ENCODE assay signal across 9 cellular contexts in genomic region chr17:75549246-75550138, GRCh38. TPM values are rescaled to one million over a fixed set of nuclear protein-coding genes. Genes with fewer than 3 reads are reported as not detected.
DNase-seq lines count a peak whose midpoint lies in the region; ATAC-seq and TF ChIP-seq lines count a peak whose summit lies in the region.
"Had no signal": no experiment of that assay in that cellular context is flagged by ENCODE, and none has a peak within 500 bp of the region (broad histone marks: within the 10 kb centered on the region; RNA-seq: fewer than 3 reads in every experiment).

No MANE protein-coding gene starts in this region.

- H4K5ac ChIP-seq in mesendoderm (ENCODE audit: low read length), result no peak overlapping the region

- H3K79me1 ChIP-seq in mesendoderm (ENCODE audit: low read length), result peaks cover 1% of the 10 kb centered on the region

- no peaks in the 10 kb centered on the region for H3K27me3 ChIP-seq in Caco-2 (replicated peaks; ENCODE audit: control insufficient read depth, insufficient read depth, low read length)
- H3K27me3 ChIP-seq in mesendoderm (ENCODE audit: insufficient read depth, low read length, poor library complexity), result no peaks in the 10 kb centered on the region
- H3K27me3 ChIP-seq: BLaER1 treated with 17β-estradiol and CSF1 and Interleukin-3, amounts not matched to agents 10 nM and 100 nM had no signal

- no CpG with 5 or more reads among the region's 22 CpGs for WGBS in mesendoderm (ENCODE audit: extremely low coverage, insufficient coverage, low lambda C conversion rate)

- peaks cover 74% of the 10 kb centered on the region for H3K36me3 Mint-ChIP-seq in Caco-2 (ENCODE audit: insufficient read depth, unreplicated experiment)

- peak overlapping the region; percentile 91 for H3K56ac ChIP-seq in mesendoderm (ENCODE audit: low read length)

- CTCF ChIA-PET in Caco-2 (lab: Charles Lee), result interaction anchor here (0.7 kb wide), 1 partner anchor 37 kb away, joined by 10 read pairs; no protein-coding TSS in a partner anchor

- H3K9ac ChIP-seq in mesendoderm (ENCODE audit: low read length), result peak overlapping the region; percentile 84
- H3K9ac ChIP-seq: BLaER1 treated with 17β-estradiol and CSF1 and Interleukin-3, amounts not matched to agents 10 nM and 100 nM had no signal

- H3K9me3 ChIP-seq in Caco-2, result no peaks in the 10 kb centered on the region
- H3K9me3 ChIP-seq: BLaER1 treated with 17β-estradiol and CSF1 and Interleukin-3, amounts not matched to agents 10 nM and 100 nM had no signal

- H3K9me3 Mint-ChIP-seq in Caco-2 (ENCODE audit: unreplicated experiment), result no peaks in the 10 kb centered on the region

- peak overlapping the region; percentile 82 for H2AK5ac ChIP-seq in mesendoderm (ENCODE audit: low read length)

- in situ Hi-C loops in T47D (cut with HindIII; ENCODE audit: low pct_unique_long_range_greater_than_20kb, low sequenced_read_pairs), result no loop called here

- BruUV-seq in Caco-2 (replicated peaks; lab: Mats Ljungman, UMichigan), result no TSS peak

- H3K4me3 ChIP-seq in Caco-2 (ENCODE audit: low read depth, low read length) (no peak overlapping the region), mesendoderm (ENCODE audit: low read length) (peak overlapping the region; percentile 24)
- H3K4me3 ChIP-seq: BLaER1 treated with 17β-estradiol and CSF1 and Interleukin-3, amounts not matched to agents 10 nM and 100 nM had no signal

- no peak overlapping the region for H2BK15ac ChIP-seq in mesendoderm (replicated peaks; ENCODE audit: low read depth)

- H3K79me2 ChIP-seq in mesendoderm (ENCODE audit: control insufficient read depth, insufficient read depth, low read length), result no peaks in the 10 kb centered on the region

- no peak for ATAC-seq in HG02588 (IDR thresholded peaks at IDR 0.05; ENCODE audit: unreplicated experiment)
- ATAC-seq in HG02763 (IDR thresholded peaks at IDR 0.05; ENCODE audit: unreplicated experiment), result no peak
- no peak for ATAC-seq in GM21619 (IDR thresholded peaks at IDR 0.05; ENCODE audit: unreplicated experiment)

- no peak overlapping the region for H3K23ac ChIP-seq in mesendoderm (ENCODE audit: low read length)

- no peak overlapping the region for H3K4me3 Mint-ChIP-seq in Caco-2 (ENCODE audit: unreplicated experiment)

- H3K4ac ChIP-seq in mesendoderm (ENCODE audit: low read depth, low read length), result no peak overlapping the region

- peak overlapping the region; percentile 78 for H3K4me2 ChIP-seq in mesendoderm (ENCODE audit: low read length)

- H3K27ac ChIP-seq in mesendoderm (ENCODE audit: low read depth, low read length), result peak overlapping the region; percentile 13
- H3K27ac ChIP-seq: BLaER1 treated with 17β-estradiol and CSF1 and Interleukin-3, amounts not matched to agents 10 nM and 100 nM had no signal

- intact Hi-C loops in Caco-2 (cut with micrococcal nuclease; ENCODE audit: unreplicated experiment), result loop anchor here (5.0 kb wide), 1 partner anchor 32 kb away; the partner anchor contains the start of genes CASKIN2 and TSEN54

- POLR2A ChIA-PET in Caco-2 (lab: Charles Lee), result no interaction called here

- H2BK120ac ChIP-seq in mesendoderm (ENCODE audit: low read depth, low read length), result no peak overlapping the region

- DNase-seq in Caco-2 (peak; percentile 69 to 78), NCI-H146 treated with DMSO at 0.1 percent for 48 hours (lab: John Stamatoyannopoulos, UW; ENCODE audit: unreplicated experiment) (peak; percentile 76), T47D (ENCODE audit: low read depth in 1 of 2, low spot score in 1 of 2) (peak; percentile 64 to 95), mesendoderm (peak; percentile 84), T-helper 9 cell (no peak)

- TF ChIP-seq CTCF in Caco-2 (IDR thresholded peaks at IDR 0.05; ENCODE audit: insufficient read depth in 1 of 2, low read depth in 1 of 2, low read length in 1 of 2, severe bottlenecking in 1 of 2, unreplicated experiment in 1 of 2), result no peak

- H2BK5ac ChIP-seq in mesendoderm (ENCODE audit: low read length), result peak overlapping the region; percentile 91

- H3K18ac ChIP-seq in mesendoderm (ENCODE audit: low read length), result no peak overlapping the region

- H3K36me3 ChIP-seq in Caco-2 (ENCODE audit: control insufficient read depth, insufficient read depth, low read length) (peaks cover 2% of the 10 kb centered on the region; the same call in 1 of the 2 replicates), mesendoderm (ENCODE audit: control insufficient read depth, insufficient read depth, low read length) (no peaks in the 10 kb centered on the region)

- H3K27me3 Mint-ChIP-seq in Caco-2 (ENCODE audit: insufficient read depth, unreplicated experiment), result no peaks in the 10 kb centered on the region

- H3K4me1 ChIP-seq in Caco-2, result peaks cover 48% of the 10 kb centered on the region
- H3K4me1 ChIP-seq in mesendoderm (ENCODE audit: control insufficient read depth, low read depth, low read length), result peaks cover 7% of the 10 kb centered on the region

- H3K27ac Mint-ChIP-seq in Caco-2 (ENCODE audit: unreplicated experiment), result peak overlapping the region; percentile 68

- peaks cover 22% of the 10 kb centered on the region for H3K4me1 Mint-ChIP-seq in Caco-2 (ENCODE audit: low read depth, unreplicated experiment)

- no peak overlapping the region for H4K8ac ChIP-seq in mesendoderm (ENCODE audit: low read depth, low read length)

RNA-seq across cellular contexts. Expression of gene LLGL2, which starts 24.0 kb away (rescaled TPM):
- 165 and 179 TPM in 2 replicates for total RNA-seq in Caco-2 (2022)
- polyA plus RNA-seq in mesendoderm (2013, experiment 1 of 2), result 29.1 TPM
- polyA plus RNA-seq in mesendoderm (2013, experiment 2 of 2), result 29.4 TPM

RNA-seq across cellular contexts. Expression of gene TSEN54, which starts 33.2 kb away (rescaled TPM):
- 71.3 and 74.5 TPM in 2 replicates for total RNA-seq in Caco-2 (2022)
- 24.5 TPM for polyA plus RNA-seq in mesendoderm (2013, experiment 1 of 2)
- polyA plus RNA-seq in mesendoderm (2013, experiment 2 of 2), result 22.1 TPM

RNA-seq across cellular contexts. Expression of gene CASKIN2, which starts 34.2 kb away (rescaled TPM):
- 41.8 and 48.9 TPM in 2 replicates for total RNA-seq in Caco-2 (2022)
- 11.7 TPM for polyA plus RNA-seq in mesendoderm (2013, experiment 1 of 2)
- 12.0 TPM for polyA plus RNA-seq in mesendoderm (2013, experiment 2 of 2)

RNA-seq across cellular contexts. Expression of gene MYO15B, which starts 38.1 kb away (rescaled TPM):
- 12.3 and 24.4 TPM in 2 replicates for total RNA-seq in Caco-2 (2022)
- polyA plus RNA-seq in mesendoderm (2013, experiment 1 of 2), result 1.8 TPM
- polyA plus RNA-seq in mesendoderm (2013, experiment 2 of 2), result 1.1 TPM
